1 cellular context compared by ENCODE assay signal in genomic region chr6:35216412-35216732, GRCh38.
TF ChIP-seq lines count a peak whose summit lies in the region.

No MANE protein-coding gene starts in this region.

TF ChIP-seq in GM23338, 12 proteins besides CTCF, POLR2A, EP300 and RAD21:
- TF ChIP-seq ZNF114 (CRISPR knock-in tag; IDR thresholded peaks at IDR 0.05) = no peak
- no peak for TF ChIP-seq STAT1 (IDR thresholded peaks at IDR 0.05; ENCODE audit: unreplicated experiment)
- TF ChIP-seq REST (IDR thresholded peaks at IDR 0.05; ENCODE audit: unreplicated experiment) = no peak
- TF ChIP-seq NANOG (IDR thresholded peaks at IDR 0.05; ENCODE audit: borderline replicate concordance) = no peak
- no peak for TF ChIP-seq EZH2 (IDR thresholded peaks at IDR 0.05; ENCODE audit: low read depth, unreplicated experiment)
- TF ChIP-seq EZH2phosphoT487 (IDR thresholded peaks at IDR 0.05; ENCODE audit: unreplicated experiment) = no peak
- TF ChIP-seq ZNF462 (CRISPR knock-in tag; IDR thresholded peaks at IDR 0.05) = no peak
